1 cellular context compared by ENCODE assay signal in the genomic region with DNA sequence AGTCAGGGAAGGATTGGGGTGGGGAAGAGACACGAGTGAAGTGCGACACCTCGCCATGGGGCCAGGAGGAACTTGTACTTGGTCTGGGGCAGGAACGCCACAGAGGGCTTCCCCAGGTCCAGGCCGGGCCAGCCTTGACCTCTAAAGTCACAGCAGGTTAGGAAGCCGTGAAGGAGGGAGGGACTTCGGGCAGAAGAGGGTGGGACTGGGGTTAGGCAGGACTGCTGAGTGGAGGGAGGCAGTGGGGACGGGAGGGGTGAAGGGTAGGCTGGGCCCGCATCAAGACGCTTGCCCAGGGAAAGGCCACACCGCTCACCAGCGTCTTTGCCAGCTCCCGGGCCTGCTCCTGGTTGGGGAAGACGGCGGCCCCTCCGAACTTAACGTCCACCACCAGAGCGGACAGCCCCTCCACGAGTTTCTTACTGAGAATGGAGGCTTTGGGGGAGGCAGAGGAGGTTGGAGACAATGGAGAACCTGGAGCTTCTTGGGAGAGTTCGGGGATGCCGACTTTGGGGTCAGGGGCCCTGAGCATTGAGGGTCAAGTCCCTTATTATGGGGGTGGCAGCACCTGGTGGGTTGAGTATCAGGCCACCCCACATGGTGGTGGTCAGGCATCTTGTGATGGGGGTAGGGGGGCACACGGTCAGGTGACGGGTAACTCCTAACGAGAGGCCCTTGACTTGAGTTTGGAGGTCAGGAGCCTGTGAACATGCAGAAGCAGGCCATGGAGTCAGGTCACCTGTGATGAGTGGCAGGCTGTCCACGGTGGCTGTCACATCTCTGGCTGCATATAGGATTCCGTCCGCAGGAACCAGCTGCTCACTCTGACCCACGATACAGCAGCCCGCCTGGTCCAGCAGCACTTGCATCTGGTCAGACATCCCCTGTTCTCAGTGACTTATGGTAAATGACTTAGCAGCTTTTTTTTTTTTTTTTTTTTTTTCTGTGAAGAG.
TF ChIP-seq lines count a peak whose summit lies in the region.

No MANE protein-coding gene starts in this region.

TF ChIP-seq in HepG2, 621 proteins besides CTCF, POLR2A, EP300 and RAD21 (continued from another document and continues in another):
- TF ChIP-seq, protein P1, sequence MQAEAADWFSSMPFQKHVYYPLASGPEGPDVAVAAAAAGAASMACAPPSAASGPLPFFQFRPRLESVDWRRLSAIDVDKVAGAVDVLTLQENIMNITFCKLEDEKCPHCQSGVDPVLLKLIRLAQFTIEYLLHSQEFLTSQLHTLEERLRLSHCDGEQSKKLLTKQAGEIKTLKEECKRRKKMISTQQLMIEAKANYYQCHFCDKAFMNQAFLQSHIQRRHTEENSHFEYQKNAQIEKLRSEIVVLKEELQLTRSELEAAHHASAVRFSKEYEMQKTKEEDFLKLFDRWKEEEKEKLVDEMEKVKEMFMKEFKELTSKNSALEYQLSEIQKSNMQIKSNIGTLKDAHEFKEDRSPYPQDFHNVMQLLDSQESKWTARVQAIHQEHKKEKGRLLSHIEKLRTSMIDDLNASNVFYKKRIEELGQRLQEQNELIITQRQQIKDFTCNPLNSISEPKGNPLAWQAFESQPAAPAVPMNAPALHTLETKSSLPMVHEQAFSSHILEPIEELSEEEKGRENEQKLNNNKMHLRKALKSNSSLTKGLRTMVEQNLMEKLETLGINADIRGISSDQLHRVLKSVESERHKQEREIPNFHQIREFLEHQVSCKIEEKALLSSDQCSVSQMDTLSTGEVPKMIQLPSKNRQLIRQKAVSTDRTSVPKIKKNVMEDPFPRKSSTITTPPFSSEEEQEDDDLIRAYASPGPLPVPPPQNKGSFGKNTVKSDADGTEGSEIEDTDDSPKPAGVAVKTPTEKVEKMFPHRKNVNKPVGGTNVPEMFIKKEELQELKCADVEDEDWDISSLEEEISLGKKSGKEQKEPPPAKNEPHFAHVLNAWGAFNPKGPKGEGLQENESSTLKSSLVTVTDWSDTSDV (CRISPR knock-in tag; IDR thresholded peaks at IDR 0.05): no peak
- TF ChIP-seq ZNF766 (CRISPR knock-in tag; IDR thresholded peaks at IDR 0.05; ENCODE audit: borderline replicate concordance): no peak
- TF ChIP-seq CHD4 (IDR thresholded peaks at IDR 0.05; ENCODE audit: borderline replicate concordance, low read length): no peak
- peak; percentile 60 for TF ChIP-seq AGO2 (optimal IDR thresholded peaks at IDR 0.05; ENCODE audit: low read depth, low read length)
- TF ChIP-seq, protein P2, sequence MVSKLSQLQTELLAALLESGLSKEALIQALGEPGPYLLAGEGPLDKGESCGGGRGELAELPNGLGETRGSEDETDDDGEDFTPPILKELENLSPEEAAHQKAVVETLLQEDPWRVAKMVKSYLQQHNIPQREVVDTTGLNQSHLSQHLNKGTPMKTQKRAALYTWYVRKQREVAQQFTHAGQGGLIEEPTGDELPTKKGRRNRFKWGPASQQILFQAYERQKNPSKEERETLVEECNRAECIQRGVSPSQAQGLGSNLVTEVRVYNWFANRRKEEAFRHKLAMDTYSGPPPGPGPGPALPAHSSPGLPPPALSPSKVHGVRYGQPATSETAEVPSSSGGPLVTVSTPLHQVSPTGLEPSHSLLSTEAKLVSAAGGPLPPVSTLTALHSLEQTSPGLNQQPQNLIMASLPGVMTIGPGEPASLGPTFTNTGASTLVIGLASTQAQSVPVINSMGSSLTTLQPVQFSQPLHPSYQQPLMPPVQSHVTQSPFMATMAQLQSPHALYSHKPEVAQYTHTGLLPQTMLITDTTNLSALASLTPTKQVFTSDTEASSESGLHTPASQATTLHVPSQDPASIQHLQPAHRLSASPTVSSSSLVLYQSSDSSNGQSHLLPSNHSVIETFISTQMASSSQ (IDR thresholded peaks at IDR 0.05; ENCODE audit: low read depth): no peak
- TF ChIP-seq, protein P2 (CRISPR knock-in tag; IDR thresholded peaks at IDR 0.05; ENCODE audit: borderline replicate concordance): peak; percentile 12; the same call in 1 of the 2 replicates
- TF ChIP-seq ISX (CRISPR knock-in tag; conservative IDR thresholded peaks at IDR 0.05): no peak
- TF ChIP-seq SNAPC2 (CRISPR knock-in tag; IDR thresholded peaks at IDR 0.05): no peak
- no peak for TF ChIP-seq ZNF816 (CRISPR knock-in tag; IDR thresholded peaks at IDR 0.05; ENCODE audit: borderline replicate concordance)
- TF ChIP-seq ZBTB44 (CRISPR knock-in tag; IDR thresholded peaks at IDR 0.05): no peak
- no peak for TF ChIP-seq KDM3A (CRISPR knock-in tag; IDR thresholded peaks at IDR 0.05; ENCODE audit: low read depth)
- TF ChIP-seq SETDB1 (CRISPR knock-in tag; IDR thresholded peaks at IDR 0.05; ENCODE audit: borderline replicate concordance): no peak
- TF ChIP-seq NCOA1 (CRISPR knock-in tag; IDR thresholded peaks at IDR 0.05): no peak
- TF ChIP-seq, protein P3, sequence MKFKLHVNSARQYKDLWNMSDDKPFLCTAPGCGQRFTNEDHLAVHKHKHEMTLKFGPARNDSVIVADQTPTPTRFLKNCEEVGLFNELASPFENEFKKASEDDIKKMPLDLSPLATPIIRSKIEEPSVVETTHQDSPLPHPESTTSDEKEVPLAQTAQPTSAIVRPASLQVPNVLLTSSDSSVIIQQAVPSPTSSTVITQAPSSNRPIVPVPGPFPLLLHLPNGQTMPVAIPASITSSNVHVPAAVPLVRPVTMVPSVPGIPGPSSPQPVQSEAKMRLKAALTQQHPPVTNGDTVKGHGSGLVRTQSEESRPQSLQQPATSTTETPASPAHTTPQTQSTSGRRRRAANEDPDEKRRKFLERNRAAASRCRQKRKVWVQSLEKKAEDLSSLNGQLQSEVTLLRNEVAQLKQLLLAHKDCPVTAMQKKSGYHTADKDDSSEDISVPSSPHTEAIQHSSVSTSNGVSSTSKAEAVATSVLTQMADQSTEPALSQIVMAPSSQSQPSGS (CRISPR knock-in tag; IDR thresholded peaks at IDR 0.05): peak; percentile 52; the same call in 1 of the 2 replicates
- TF ChIP-seq ZNF546 (CRISPR knock-in tag; conservative IDR thresholded peaks at IDR 0.05): no peak
- TF ChIP-seq ZNF337 (CRISPR knock-in tag; IDR thresholded peaks at IDR 0.05; ENCODE audit: borderline replicate concordance, low read depth): no peak
- no peak for TF ChIP-seq ZNF674 (CRISPR knock-in tag; IDR thresholded peaks at IDR 0.05; ENCODE audit: low read depth)
- TF ChIP-seq GPBP1L1 (CRISPR knock-in tag; IDR thresholded peaks at IDR 0.05): no peak
- TF ChIP-seq GLMP (CRISPR knock-in tag; IDR thresholded peaks at IDR 0.05; ENCODE audit: borderline replicate concordance): no peak
- no peak for TF ChIP-seq HCFC1 (IDR thresholded peaks at IDR 0.05; ENCODE audit: low read depth, low read length)
- TF ChIP-seq ZNF552 (CRISPR knock-in tag; IDR thresholded peaks at IDR 0.05; ENCODE audit: borderline replicate concordance): no peak
- TF ChIP-seq, protein P4, sequence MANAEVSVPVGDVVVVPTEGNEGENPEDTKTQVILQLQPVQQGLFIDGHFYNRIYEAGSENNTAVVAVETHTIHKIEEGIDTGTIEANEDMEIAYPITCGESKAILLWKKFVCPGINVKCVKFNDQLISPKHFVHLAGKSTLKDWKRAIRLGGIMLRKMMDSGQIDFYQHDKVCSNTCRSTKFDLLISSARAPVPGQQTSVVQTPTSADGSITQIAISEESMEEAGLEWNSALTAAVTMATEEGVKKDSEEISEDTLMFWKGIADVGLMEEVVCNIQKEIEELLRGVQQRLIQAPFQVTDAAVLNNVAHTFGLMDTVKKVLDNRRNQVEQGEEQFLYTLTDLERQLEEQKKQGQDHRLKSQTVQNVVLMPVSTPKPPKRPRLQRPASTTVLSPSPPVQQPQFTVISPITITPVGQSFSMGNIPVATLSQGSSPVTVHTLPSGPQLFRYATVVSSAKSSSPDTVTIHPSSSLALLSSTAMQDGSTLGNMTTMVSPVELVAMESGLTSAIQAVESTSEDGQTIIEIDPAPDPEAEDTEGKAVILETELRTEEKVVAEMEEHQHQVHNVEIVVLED (CRISPR knock-in tag; IDR thresholded peaks at IDR 0.05; ENCODE audit: borderline replicate concordance): no peak
- no peak for TF ChIP-seq ZBTB1 (CRISPR knock-in tag; IDR thresholded peaks at IDR 0.05; ENCODE audit: borderline replicate concordance)
- peak; percentile 43; the same call in 1 of the 2 replicates for TF ChIP-seq NCOA2 (CRISPR knock-in tag; IDR thresholded peaks at IDR 0.05)
- TF ChIP-seq ZZZ3 (CRISPR knock-in tag; IDR thresholded peaks at IDR 0.05; ENCODE audit: borderline replicate concordance): peak; percentile 80; the same call in 1 of the 2 replicates
- TF ChIP-seq, protein P5, sequence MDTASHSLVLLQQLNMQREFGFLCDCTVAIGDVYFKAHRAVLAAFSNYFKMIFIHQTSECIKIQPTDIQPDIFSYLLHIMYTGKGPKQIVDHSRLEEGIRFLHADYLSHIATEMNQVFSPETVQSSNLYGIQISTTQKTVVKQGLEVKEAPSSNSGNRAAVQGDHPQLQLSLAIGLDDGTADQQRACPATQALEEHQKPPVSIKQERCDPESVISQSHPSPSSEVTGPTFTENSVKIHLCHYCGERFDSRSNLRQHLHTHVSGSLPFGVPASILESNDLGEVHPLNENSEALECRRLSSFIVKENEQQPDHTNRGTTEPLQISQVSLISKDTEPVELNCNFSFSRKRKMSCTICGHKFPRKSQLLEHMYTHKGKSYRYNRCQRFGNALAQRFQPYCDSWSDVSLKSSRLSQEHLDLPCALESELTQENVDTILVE (CRISPR knock-in tag; IDR thresholded peaks at IDR 0.05): no peak
- TF ChIP-seq, protein P6, sequence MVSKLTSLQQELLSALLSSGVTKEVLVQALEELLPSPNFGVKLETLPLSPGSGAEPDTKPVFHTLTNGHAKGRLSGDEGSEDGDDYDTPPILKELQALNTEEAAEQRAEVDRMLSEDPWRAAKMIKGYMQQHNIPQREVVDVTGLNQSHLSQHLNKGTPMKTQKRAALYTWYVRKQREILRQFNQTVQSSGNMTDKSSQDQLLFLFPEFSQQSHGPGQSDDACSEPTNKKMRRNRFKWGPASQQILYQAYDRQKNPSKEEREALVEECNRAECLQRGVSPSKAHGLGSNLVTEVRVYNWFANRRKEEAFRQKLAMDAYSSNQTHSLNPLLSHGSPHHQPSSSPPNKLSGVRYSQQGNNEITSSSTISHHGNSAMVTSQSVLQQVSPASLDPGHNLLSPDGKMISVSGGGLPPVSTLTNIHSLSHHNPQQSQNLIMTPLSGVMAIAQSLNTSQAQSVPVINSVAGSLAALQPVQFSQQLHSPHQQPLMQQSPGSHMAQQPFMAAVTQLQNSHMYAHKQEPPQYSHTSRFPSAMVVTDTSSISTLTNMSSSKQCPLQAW (CRISPR knock-in tag; IDR thresholded peaks at IDR 0.05): no peak; the same call in 1 of the 2 replicates
- peak; percentile 63; the same call in 1 of the 2 replicates for TF ChIP-seq IRF2 (CRISPR knock-in tag; IDR thresholded peaks at IDR 0.05)
- TF ChIP-seq, protein P7, sequence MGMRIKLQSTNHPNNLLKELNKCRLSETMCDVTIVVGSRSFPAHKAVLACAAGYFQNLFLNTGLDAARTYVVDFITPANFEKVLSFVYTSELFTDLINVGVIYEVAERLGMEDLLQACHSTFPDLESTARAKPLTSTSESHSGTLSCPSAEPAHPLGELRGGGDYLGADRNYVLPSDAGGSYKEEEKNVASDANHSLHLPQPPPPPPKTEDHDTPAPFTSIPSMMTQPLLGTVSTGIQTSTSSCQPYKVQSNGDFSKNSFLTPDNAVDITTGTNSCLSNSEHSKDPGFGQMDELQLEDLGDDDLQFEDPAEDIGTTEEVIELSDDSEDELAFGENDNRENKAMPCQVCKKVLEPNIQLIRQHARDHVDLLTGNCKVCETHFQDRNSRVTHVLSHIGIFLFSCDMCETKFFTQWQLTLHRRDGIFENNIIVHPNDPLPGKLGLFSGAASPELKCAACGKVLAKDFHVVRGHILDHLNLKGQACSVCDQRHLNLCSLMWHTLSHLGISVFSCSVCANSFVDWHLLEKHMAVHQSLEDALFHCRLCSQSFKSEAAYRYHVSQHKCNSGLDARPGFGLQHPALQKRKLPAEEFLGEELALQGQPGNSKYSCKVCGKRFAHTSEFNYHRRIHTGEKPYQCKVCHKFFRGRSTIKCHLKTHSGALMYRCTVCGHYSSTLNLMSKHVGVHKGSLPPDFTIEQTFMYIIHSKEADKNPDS (CRISPR knock-in tag; IDR thresholded peaks at IDR 0.05): no peak
